ENCODE assay signal across 1 cellular context in genomic region chr11:6497069-6497839, GRCh38.
TF ChIP-seq lines count a peak whose summit lies in the region.

Gene DNHD1 (plus strand): TSS chr11:6497280. CDS start chr11:6498216, 936 bp downstream.

TF ChIP-seq in GM12891, 5 proteins besides CTCF, POLR2A, EP300 and RAD21:
- TF ChIP-seq SPI1 (IDR thresholded peaks at IDR 0.05; ENCODE audit: low read depth, low read length) (no peak), POU2F2 (IDR thresholded peaks at IDR 0.05; ENCODE audit: low read depth, low read length) (no peak)
